In the genomic region with DNA sequence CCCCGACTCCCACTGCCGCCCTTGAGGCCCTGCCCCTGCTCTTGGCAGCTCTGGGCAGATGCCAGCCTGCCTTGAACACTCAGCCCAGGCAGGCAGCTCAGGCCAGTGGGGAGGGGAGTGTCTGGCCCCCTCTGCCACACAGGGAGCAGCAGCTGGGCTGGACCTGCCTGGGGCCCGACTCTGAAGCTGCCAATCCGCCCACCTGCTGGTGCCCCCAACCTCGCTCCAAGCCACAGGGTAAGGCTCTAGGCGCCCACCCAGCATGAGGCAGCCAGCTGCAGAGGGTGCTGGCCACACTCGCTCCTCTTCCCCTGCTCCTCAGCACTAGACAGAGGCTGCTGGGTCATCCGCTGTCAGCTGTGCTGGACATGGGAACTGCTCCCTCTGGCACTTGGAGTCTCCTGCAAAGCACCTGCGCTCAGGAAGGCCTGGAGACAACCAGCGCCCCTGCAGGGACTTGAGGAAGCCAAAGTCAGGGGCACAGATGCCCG, we compare ENCODE assay signal across 14 cellular contexts. TPM values are rescaled to one million over a fixed set of nuclear protein-coding genes. Genes with fewer than 3 reads are reported as not detected.
DNase-seq lines count a peak whose midpoint lies in the region; ATAC-seq, FAIRE-seq and TF ChIP-seq lines count a peak whose summit lies in the region.
"Had no signal": no experiment of that assay in that cellular context is flagged by ENCODE, and none has a peak within 500 bp of the region (broad histone marks: within the 10 kb centered on the region; RNA-seq: fewer than 3 reads in every experiment).

No MANE protein-coding gene starts in this region.

- no peak overlapping the region for H3K56ac ChIP-seq in IMR-90 (ENCODE audit: extremely low read depth, insufficient read depth, low read length)

- no peak overlapping the region for H3K4ac ChIP-seq in IMR-90 (ENCODE audit: low read depth, low read length)
- no peak overlapping the region for H3K4ac ChIP-seq in trophoblast cell (ENCODE audit: low read depth, low read length)

- POLR2A ChIA-PET in IMR-90 (lab: Charles Lee; ENCODE audit: unreplicated experiment), result no interaction called here

- H2BK120ac ChIP-seq in IMR-90 (ENCODE audit: low read depth, low read length), result no peak overlapping the region
- no peak overlapping the region for H2BK120ac ChIP-seq in trophoblast cell (ENCODE audit: insufficient read depth, low read length, poor library complexity)

- H2AK9ac ChIP-seq in IMR-90 (replicated peaks; ENCODE audit: low read depth, low read length, poor library complexity), result peak overlapping the region; percentile 14

- H4K91ac ChIP-seq in IMR-90 (ENCODE audit: insufficient read depth, low read depth, low read length) (no peak overlapping the region), trophoblast cell (ENCODE audit: low read depth, low read length) (no peak overlapping the region)

- peaks cover 1% of the 10 kb centered on the region; the same call in 1 of the 2 replicates for H3K4me1 ChIP-seq in IMR-90 (ENCODE audit: control insufficient read depth, insufficient read depth, low read length)
- H3K4me1 ChIP-seq in trophoblast cell (ENCODE audit: control insufficient read depth in 1 of 2, insufficient read depth in 2 of 2, low read length in 2 of 2), result peaks cover 2 to 7% of the 10 kb centered on the region in 2 experiments

- dilution Hi-C loops in IMR-90 (cut with HindIII; ENCODE audit: low sequenced_read_pairs, unreplicated experiment), result no loop called here

- H3K14ac ChIP-seq in IMR-90 (replicated peaks; ENCODE audit: low read depth, low read length) (no peak overlapping the region), trophoblast cell (ENCODE audit: low read length) (no peak overlapping the region)

- no peaks in the 10 kb centered on the region for H3K9me3 ChIP-seq in IMR-90 (ENCODE audit: control insufficient read depth, insufficient read depth, low read length)
- H3K9me3 ChIP-seq in trophoblast cell (ENCODE audit: insufficient read depth, low read depth, low read length), result no peaks in the 10 kb centered on the region

- 52% methylated on average over 6 of the region's 11 CpGs; no CpG with 5 or more reads in 1 of the 2 experiments for WGBS in IMR-90 (ENCODE audit: extremely low coverage in 2 of 2, insufficient read length in 1 of 2), 2 experiments
- WGBS in trophoblast cell (ENCODE audit: extremely low coverage, insufficient coverage, insufficient read length), result no CpG with 5 or more reads among the region's 11 CpGs

- no peak for TF ChIP-seq CTCF in IMR-90 (conservative IDR thresholded peaks at IDR 0.05; ENCODE audit: low read depth, low read length)

- CTCF ChIA-PET in IMR-90 (lab: Yijun Ruan, JAX), result no interaction called here

- TF ChIP-seq POLR2A in IMR-90 (IDR thresholded peaks at IDR 0.05; ENCODE audit: low read depth, low read length) (no peak), H54 (IDR thresholded peaks at IDR 0.05; ENCODE audit: low read depth, low read length) (no peak)

- DNase-seq in Caki2 (ENCODE audit: low read depth), result peak; percentile 30
- DNase-seq in IMR-90, result no peak
- DNase-seq in fibroblast of gingiva (ENCODE audit: low read depth), result peak; percentile 14
- DNase-seq in trophoblast cell, result peak; percentile 61 to 63
- DNase-seq in NOMO-1 (lab: John Stamatoyannopoulos, UW; ENCODE audit: unreplicated experiment in 2 of 2), result no peak
- DNase-seq in occipital lobe (lab: John Stamatoyannopoulos, UW), result no peak
- no peak for DNase-seq in H54 (ENCODE audit: insufficient read length, low spot score)
- DNase-seq: activated naive CD4-positive, alpha-beta T cell treated with anti-CD3 and anti-CD28 coated beads, Interleukin-2, amount 10 ng/mL, durations not matched to agents 7 days and 5 days; effector CD8-positive, alpha-beta T cell; NCI-H1930; stimulated activated CD8-positive, alpha-beta memory T cell treated with anti-CD3 and anti-CD28 coated beads, Interleukin-4, amount 100 ng/mL, for 48 hours; WERI-Rb-1 had no signal

- H2BK20ac ChIP-seq in IMR-90 (ENCODE audit: low read depth, low read length), result no peak overlapping the region

- intact Hi-C loops in IMR-90 (cut with micrococcal nuclease), result no loop called here

- no TSS peak for BruUV-seq in IMR-90 (replicated peaks; lab: Mats Ljungman, UMichigan)

- H3K27ac ChIP-seq in IMR-90 (ENCODE audit: insufficient read depth, low read length) (no peak overlapping the region), trophoblast cell (ENCODE audit: low read depth, low read length) (no peak overlapping the region)
- H3K27ac ChIP-seq: cardiac muscle cell, WERI-Rb-1 had no signal

- in situ Hi-C loops in Caki2 (cut with HindIII; ENCODE audit: low pct_unique_long_range_greater_than_20kb, low sequenced_read_pairs) (no loop called here), IMR-90 (cut with MboI; ENCODE audit: low sequenced_read_pairs) (no loop called here)

- H2BK15ac ChIP-seq in IMR-90 (ENCODE audit: low read depth, low read length), result no peak overlapping the region

- H3K27me3 ChIP-seq in IMR-90 (ENCODE audit: control insufficient read depth, insufficient read depth, low read length) (no peaks in the 10 kb centered on the region; the same call in 1 of the 2 replicates), trophoblast cell (ENCODE audit: insufficient read depth, low read length) (no peaks in the 10 kb centered on the region)
- H3K27me3 ChIP-seq: cardiac muscle cell had no signal

- H3K4me2 ChIP-seq in IMR-90 (ENCODE audit: low read depth, low read length) (no peak overlapping the region), trophoblast cell (ENCODE audit: low read length) (no peak overlapping the region)

- H3K79me2 ChIP-seq in trophoblast cell (ENCODE audit: control insufficient read depth, insufficient read depth, low read length, poor library complexity), result no peaks in the 10 kb centered on the region

- H4K5ac ChIP-seq in IMR-90 (ENCODE audit: low read depth, low read length), result no peak overlapping the region

- H2BK12ac ChIP-seq in trophoblast cell (ENCODE audit: low read length), result no peak overlapping the region

- FAIRE-seq in H54 (lab: Jason Lieb, UNC), result no peak
- FAIRE-seq: urothelium cell line had no signal

- H3K9ac ChIP-seq in IMR-90 (ENCODE audit: low read depth, low read length), result no peak overlapping the region
- H3K9ac ChIP-seq in trophoblast cell (ENCODE audit: low read length), result no peak overlapping the region

- H2AFZ ChIP-seq in IMR-90 (replicated peaks; ENCODE audit: low read length, poor library complexity), result no peak overlapping the region
- H2AFZ ChIP-seq in trophoblast cell (ENCODE audit: insufficient read depth, low read length, poor library complexity), result no peak overlapping the region

- H3K36me3 ChIP-seq in IMR-90 (ENCODE audit: control insufficient read depth, insufficient read depth, low read length), result peaks cover 7% of the 10 kb centered on the region
- H3K36me3 ChIP-seq in trophoblast cell (ENCODE audit: control insufficient read depth in 1 of 2, insufficient read depth in 2 of 2, low read length in 2 of 2), result peaks cover 6 to 7% of the 10 kb centered on the region in 2 experiments

- H2AK5ac ChIP-seq in IMR-90 (ENCODE audit: low read depth, low read length), result no peak overlapping the region
- H2AK5ac ChIP-seq in trophoblast cell (ENCODE audit: low read length), result no peak overlapping the region

- H4K20me1 ChIP-seq in IMR-90 (ENCODE audit: insufficient read depth, low read length), result peaks cover 9% of the 10 kb centered on the region

- no peaks in the 10 kb centered on the region for H3K9me1 ChIP-seq in IMR-90 (ENCODE audit: insufficient read depth, low read length)

- H4K8ac ChIP-seq in IMR-90 (ENCODE audit: low read depth in 2 of 2, low read length in 2 of 2), result no peak overlapping the region
- H4K8ac ChIP-seq in trophoblast cell (ENCODE audit: low read depth, low read length), result no peak overlapping the region

- H3K4me3 ChIP-seq in IMR-90 (ENCODE audit: insufficient read depth, low read depth, low read length), result no peak overlapping the region
- H3K4me3 ChIP-seq in trophoblast cell (ENCODE audit: low read depth, low read length), result no peak overlapping the region
- H3K4me3 ChIP-seq: cardiac muscle cell had no signal

- H3K18ac ChIP-seq in IMR-90 (ENCODE audit: low read depth, low read length) (no peak overlapping the region), trophoblast cell (ENCODE audit: low read length) (no peak overlapping the region)

- no peak for TF ChIP-seq RAD21 in IMR-90 (IDR thresholded peaks at IDR 0.05; ENCODE audit: low read length)

- H2BK5ac ChIP-seq in IMR-90 (ENCODE audit: low read depth, low read length, poor library complexity, severe bottlenecking) (no peak overlapping the region), trophoblast cell (ENCODE audit: low read depth, low read length, poor library complexity) (no peak overlapping the region)

- H3K23ac ChIP-seq in IMR-90 (ENCODE audit: low read depth, low read length) (no peak overlapping the region), trophoblast cell (ENCODE audit: low read length) (no peak overlapping the region)

- H4K12ac ChIP-seq in trophoblast cell (ENCODE audit: low read depth, low read length), result no peak overlapping the region

- no peak; the same call in 1 of the 2 replicates for ATAC-seq in IMR-90 (ENCODE audit: low read depth)

- H3K79me1 ChIP-seq in IMR-90 (ENCODE audit: low read depth in 1 of 2, low read length in 2 of 2), result no peaks in the 10 kb centered on the region
- no peaks in the 10 kb centered on the region for H3K79me1 ChIP-seq in trophoblast cell (ENCODE audit: low read length)

TF ChIP-seq in IMR-90, 13 proteins besides CTCF, POLR2A, EP300 and RAD21 (continues in another document):
- no peak for TF ChIP-seq SMC3 (IDR thresholded peaks at IDR 0.05; ENCODE audit: low read depth, low read length)
- TF ChIP-seq MAZ (IDR thresholded peaks at IDR 0.05; ENCODE audit: borderline replicate concordance, low read depth, low read length), result no peak

RNA-seq across cellular contexts. Expression of a gene that starts 24.7 kb away (rescaled TPM):
- total RNA-seq in Caki2 (2014; rRNA removed; shearing (Covaris generic); ENCODE audit: low replicate concordance), result 16.6 and 25.8 TPM in 2 replicates
- total RNA-seq in IMR-90 (2012; rRNA removed) (5.6 and 6.4 TPM in 2 replicates), occipital lobe (18.2 TPM)
- 9.3 and 11.8 TPM in 2 replicates for polyA plus RNA-seq in IMR-90 (2012; rRNA removed)
- 25.5 TPM in 2 replicates for polyA plus RNA-seq in IMR-90 (2012; cell fraction: cytosol; rRNA removed)
- polyA plus RNA-seq in IMR-90 (2012; cell fraction: nucleus; rRNA removed; ENCODE audit: low replicate concordance), result 12.8 and 30.0 TPM in 2 replicates
- polyA plus RNA-seq in trophoblast cell (2013), result 8.6 and 9.6 TPM in 2 replicates

RNA-seq across cellular contexts. Expression of a gene that starts 37.2 kb away (rescaled TPM):
- 1.1 and 5.0 TPM in 2 replicates for total RNA-seq in Caki2 (2014; rRNA removed; shearing (Covaris generic); ENCODE audit: low replicate concordance)
- 0.18 and 0.28 TPM in 2 replicates for total RNA-seq in IMR-90 (2012; rRNA removed)
- 0.20 and 0.58 TPM in 2 replicates for polyA plus RNA-seq in IMR-90 (2012; rRNA removed)
- 0.25 and 0.58 TPM in 2 replicates for polyA plus RNA-seq in IMR-90 (2012; cell fraction: cytosol; rRNA removed)
- polyA plus RNA-seq in IMR-90 (2012; cell fraction: nucleus; rRNA removed; ENCODE audit: low replicate concordance), result 3.9 and 5.8 TPM in 2 replicates
- 1.6 and 2.0 TPM in 2 replicates for polyA plus RNA-seq in trophoblast cell (2013)
- total RNA-seq in occipital lobe, result 31.7 TPM

RNA-seq across cellular contexts. Expression of a gene that starts 42.6 kb away (rescaled TPM):
- total RNA-seq in Caki2 (2014; rRNA removed; shearing (Covaris generic); ENCODE audit: low replicate concordance), result 11.5 and 19.6 TPM in 2 replicates
- 31.4 and 43.9 TPM in 2 replicates for total RNA-seq in IMR-90 (2012; rRNA removed)
- 33.9 and 37.4 TPM in 2 replicates for polyA plus RNA-seq in IMR-90 (2012; rRNA removed)
- polyA plus RNA-seq in IMR-90 (2012; cell fraction: cytosol; rRNA removed), result 41.8 and 43.5 TPM in 2 replicates
- 99.5 and 153 TPM in 2 replicates for polyA plus RNA-seq in IMR-90 (2012; cell fraction: nucleus; rRNA removed; ENCODE audit: low replicate concordance)
- polyA plus RNA-seq in trophoblast cell (2013), result 18.3 and 18.8 TPM in 2 replicates
- total RNA-seq in occipital lobe, result 45.4 TPM

Comparison
In these comparisons a context has a peak if more than half of its experiments do, and no peak if none do; other contexts are left out.
1. DNase-seq: peak in Caki2 (single experiment), fibroblast of gingiva (single experiment) and trophoblast cell (2 of 2); none in IMR-90 (single experiment), NOMO-1 (0 of 2), occipital lobe (single experiment) and H54 (single experiment).